In genomic region chr15:92069308-92070244, GRCh38 we compare ENCODE assay signal across 8 cellular contexts.
DNase-seq lines count a peak whose midpoint lies in the region; ATAC-seq and TF ChIP-seq lines count a peak whose summit lies in the region.

No MANE protein-coding gene starts in this region.

- no peaks in the 10 kb centered on the region for H3K36me3 ChIP-seq in skeletal muscle satellite cell (ENCODE audit: insufficient read depth, low read length)

- ATAC-seq in GM21367 (IDR thresholded peaks at IDR 0.05; ENCODE audit: unreplicated experiment) = peak; percentile 43
- no peak for ATAC-seq in HG03520 (IDR thresholded peaks at IDR 0.05; ENCODE audit: unreplicated experiment)

- peak overlapping the region; percentile 57 for H3K4me2 ChIP-seq in skeletal muscle satellite cell (ENCODE audit: low read length)

- H3K27me3 ChIP-seq in skeletal muscle satellite cell (ENCODE audit: control insufficient read depth, insufficient read depth, low read length) = no peaks in the 10 kb centered on the region

- DNase-seq in KBM-7 (peak; percentile 60), fibroblast of the aortic adventitia (ENCODE audit: low read depth) (peak; percentile 87), COLO668 (lab: John Stamatoyannopoulos, UW; ENCODE audit: unreplicated experiment) (no peak), GM13976 (ENCODE audit: low spot score) (no peak)
- peak; percentile 24 for DNase-seq in activated CD8-positive, alpha-beta memory T cell treated with anti-CD3 and anti-CD28 coated beads, Interleukin-2, amount 50 U/mL, for 24 hours (ENCODE audit: extremely low read depth)

- TF ChIP-seq CTCF in fibroblast of the aortic adventitia (IDR thresholded peaks at IDR 0.05; ENCODE audit: insufficient read depth, low read length) = no peak
- no peak for TF ChIP-seq CTCF in GM13976 (IDR thresholded peaks at IDR 0.05; ENCODE audit: borderline replicate concordance, control extremely low read depth, extremely low read depth, insufficient read depth, missing control alignments)

- no peak overlapping the region for H3K9ac ChIP-seq in skeletal muscle satellite cell (ENCODE audit: low read depth, low read length)

- peaks cover 11% of the 10 kb centered on the region for H3K4me1 ChIP-seq in skeletal muscle satellite cell (ENCODE audit: control insufficient read depth, insufficient read depth, low read length)

- H3K4me3 ChIP-seq in fibroblast of the aortic adventitia (ENCODE audit: low read depth, low read length) (peak overlapping the region; percentile 52), skeletal muscle satellite cell (ENCODE audit: low read length) (peak overlapping the region; percentile 32)

- in situ Hi-C loops in KBM-7 (cut with MboI; ENCODE audit: low pct_unique_long_range_greater_than_20kb, low sequenced_read_pairs) = no loop called here
- in situ Hi-C loops in GM13976 (cut with MboI; ENCODE audit: low sequenced_read_pairs, unreplicated experiment) = no loop called here

- H3K9me3 ChIP-seq in skeletal muscle satellite cell (replicated peaks; ENCODE audit: low read length) = no peaks in the 10 kb centered on the region

Comparison
In these comparisons a context has a peak if more than half of its experiments do, and no peak if none do; other contexts are left out.
1. DNase-seq: peak in KBM-7 (single experiment), activated CD8-positive, alpha-beta memory T cell treated with anti-CD3 and anti-CD28 coated beads, Interleukin-2, amount 50 U/mL, for 24 hours (single experiment) and fibroblast of the aortic adventitia (single experiment); none in COLO668 (single experiment) and GM13976 (single experiment).